8 cellular contexts compared by ENCODE assay signal in genomic region chr7:44985900-44986217, GRCh38. TPM values are rescaled to one million over a fixed set of nuclear protein-coding genes. Genes with fewer than 3 reads are reported as not detected.
A peak's percentile ranks its signal among the peaks of the same experiment; 100 is the strongest.
DNase-seq lines count a peak whose midpoint lies in the region; ATAC-seq, FAIRE-seq and TF ChIP-seq lines count a peak whose summit lies in the region.

No MANE protein-coding gene starts in this region.

- H3K4me3 ChIP-seq in BLaER1 (peak overlapping the region; percentile 91), MM.1S (ENCODE audit: low read length) (peak overlapping the region; percentile 78), H1 (ENCODE audit: extremely low read depth in 1 of 4, insufficient read depth in 2 of 4, low read depth in 3 of 4, low read length in 4 of 4) (peak overlapping the region; percentile 89 to 97 (median 94))

- H3K27me3 Mint-ChIP-seq in neural crest cell (ENCODE audit: low read depth), result no peaks in the 10 kb centered on the region

- H3K27me3 ChIP-seq in BLaER1 (no peaks in the 10 kb centered on the region), MM.1S (replicated peaks; ENCODE audit: insufficient read depth, low read length) (no peaks in the 10 kb centered on the region), H1 (replicated peaks in 1 of 4; ENCODE audit: control insufficient read depth in 3 of 4, extremely low read depth in 1 of 4, insufficient read depth in 3 of 4, low read length in 3 of 4) (no peaks in the 10 kb centered on the region)

- no peak overlapping the region for H2BK20ac ChIP-seq in H1 (ENCODE audit: low read length)

- no peaks in the 10 kb centered on the region for H3K9me3 ChIP-seq in BLaER1
- no peaks in the 10 kb centered on the region for H3K9me3 ChIP-seq in MM.1S (replicated peaks; ENCODE audit: insufficient read depth, low read length)
- H3K9me3 ChIP-seq in H1 (ENCODE audit: insufficient read depth in 2 of 2, low read depth in 1 of 2, low read length in 1 of 2), result no peaks in the 10 kb centered on the region

- FAIRE-seq in H1 (lab: Jason Lieb, UNC), result no peak

- no peaks in the 10 kb centered on the region for H3K9me3 Mint-ChIP-seq in neural crest cell

- H3F3A ChIP-seq in MM.1S (ENCODE audit: insufficient read depth, low read length), result peaks cover 37% of the 10 kb centered on the region

- no peak for TF ChIP-seq CTCF in MM.1S (IDR thresholded peaks at IDR 0.05; ENCODE audit: low read length)
- no peak for TF ChIP-seq CTCF in H1 (IDR thresholded peaks at IDR 0.05; ENCODE audit: control extremely low read depth in 1 of 3, insufficient read depth in 1 of 3, low read depth in 1 of 3, low read length in 3 of 3)
- no peak for TF ChIP-seq CTCF in neural crest cell (conservative IDR thresholded peaks at IDR 0.05)

- H3K18ac ChIP-seq in H1 (ENCODE audit: extremely low read depth, low read length), result peak overlapping the region; percentile 91

- H3K23ac ChIP-seq in H1 (ENCODE audit: insufficient read length), result no peak overlapping the region

- TF ChIP-seq EP300 in H1 (IDR thresholded peaks at IDR 0.05; ENCODE audit: borderline replicate concordance in 1 of 2, low read depth in 2 of 2, low read length in 2 of 2), result no peak

- H3K9me2 ChIP-seq in MM.1S (replicated peaks; ENCODE audit: insufficient read depth, low read length), result no peaks in the 10 kb centered on the region

- H3K9ac ChIP-seq in BLaER1, result peak overlapping the region; percentile 99
- H3K9ac ChIP-seq in MM.1S (ENCODE audit: low read length), result peak overlapping the region; percentile 84
- H3K9ac ChIP-seq in H1 (replicated peaks in 1 of 4; ENCODE audit: extremely low read depth in 1 of 4, low read depth in 3 of 4, low read length in 3 of 4), result peak overlapping the region; percentile 98

- H2AK5ac ChIP-seq in H1 (ENCODE audit: low read depth, low read length), result peak overlapping the region; percentile 98

- H2BK120ac ChIP-seq in H1 (replicated peaks; ENCODE audit: low read depth, low read length), result peak overlapping the region; percentile 3

- H3K4me3 Mint-ChIP-seq in neural crest cell, result peak overlapping the region; percentile 98

- CTCF ChIA-PET in H1 (lab: Charles Lee; ENCODE audit: partially characterized antibody), result interaction anchor here (0.8 to 5.4 kb wide), 4 partner anchors 11 to 101 kb away, joined by 3 to 43 read pairs (median 4); no protein-coding TSS in a partner anchor

- peaks cover 51% of the 10 kb centered on the region for H3K36me3 ChIP-seq in BLaER1
- H3K36me3 ChIP-seq in MM.1S (replicated peaks; ENCODE audit: insufficient read depth, low read length), result peaks cover 13% of the 10 kb centered on the region; the same call in 1 of the 2 replicates
- peaks cover 17 to 39% (median 33%) of the 10 kb centered on the region in 4 experiments for H3K36me3 ChIP-seq in H1 (ENCODE audit: control insufficient read depth in 2 of 4, insufficient read depth in 4 of 4, low read length in 3 of 4)

- peaks cover 29% of the 10 kb centered on the region for H3K36me3 Mint-ChIP-seq in neural crest cell (ENCODE audit: low read depth)

- H3K79me1 ChIP-seq in H1 (ENCODE audit: low read depth, low read length), result no peaks in the 10 kb centered on the region

- H4K20me1 ChIP-seq in BLaER1 (peaks cover 49% of the 10 kb centered on the region), MM.1S (ENCODE audit: insufficient read depth, low read length) (no peaks in the 10 kb centered on the region), H1 (replicated peaks in 1 of 2; ENCODE audit: control insufficient read depth in 1 of 2, insufficient read depth in 2 of 2, low read length in 2 of 2) (peaks cover 8 to 18% of the 10 kb centered on the region in 2 experiments)

- H3K14ac ChIP-seq in H1 (ENCODE audit: insufficient read length), result no peak overlapping the region

- H2AFZ ChIP-seq in MM.1S (ENCODE audit: low read length), result no peak overlapping the region
- H2AFZ ChIP-seq in H1 (ENCODE audit: low read length), result no peak overlapping the region

- POLR2A ChIA-PET in H1 (lab: Charles Lee; ENCODE audit: partially characterized antibody), result interaction anchor here (0.6 to 13.3 kb wide), 29 partner anchors 8 to 271 kb away, joined by 3 to 327 read pairs (median 3); partner anchors contain the start of genes CCM2, H2AZ2, PPIA and TBRG4

- H2BK15ac ChIP-seq in H1 (ENCODE audit: low read length), result 0 out of 2 replicates have a peak overlapping the region, but pooled peaks have one; percentile 14

- TF ChIP-seq RAD21 in H1 (IDR thresholded peaks at IDR 0.05 in 1 of 2, conservative IDR thresholded peaks at IDR 0.05 in 1 of 2; ENCODE audit: low read depth in 2 of 2, low read length in 2 of 2), result no peak

- peak overlapping the region; percentile 97 for H3K27ac ChIP-seq in BLaER1
- peak overlapping the region; percentile 51 for H3K27ac ChIP-seq in MM.1S (ENCODE audit: low read length)
- H3K27ac ChIP-seq in H1 (ENCODE audit: low read depth, low read length), result peak overlapping the region; percentile 94

- no peak for TF ChIP-seq POLR2A in H1 (IDR thresholded peaks at IDR 0.05; ENCODE audit: control extremely low read depth in 1 of 2, low read depth in 2 of 2, low read length in 2 of 2)

- peak overlapping the region; percentile 45 for H4K91ac ChIP-seq in H1 (replicated peaks; ENCODE audit: insufficient read length, low read length)

- H3K79me2 ChIP-seq in MM.1S (ENCODE audit: low read length) (peaks cover 30% of the 10 kb centered on the region), H1 (ENCODE audit: control insufficient read depth in 1 of 2, insufficient read depth in 2 of 2, low read length in 2 of 2) (peaks cover 18 to 26% of the 10 kb centered on the region in 2 experiments)

- DNase-seq in MM.1S, result no peak
- DNase-seq in H1 (ENCODE audit: low read depth in 1 of 2, low spot score in 2 of 2), result no peak
- DNase-seq in neural crest cell (ENCODE audit: low read depth, low spot score), result no peak
- DNase-seq in stimulated activated CD4-positive, alpha-beta T cell treated with anti-CD3 and anti-CD28 coated beads, Interleukin-4, amount 100 ng/mL, for 4 hours, result no peak
- DNase-seq in A172 (ENCODE audit: low spot score), result no peak
- no peak for DNase-seq in stimulated activated CD4-positive, alpha-beta T cell treated with anti-CD3 and anti-CD28 coated beads, Interleukin-4, amount 100 ng/mL, for 24 hours

- peaks cover 48% of the 10 kb centered on the region for H3K4me1 Mint-ChIP-seq in neural crest cell

- peak overlapping the region; percentile 83; the same call in 1 of the 2 replicates for H2BK12ac ChIP-seq in H1 (ENCODE audit: low read depth, low read length)

- H3K4me2 ChIP-seq in BLaER1 (peak overlapping the region; percentile 98), MM.1S (ENCODE audit: low read depth, low read length) (peak overlapping the region; percentile 85), H1 (ENCODE audit: insufficient read depth in 1 of 2, low read depth in 2 of 2, low read length in 2 of 2) (peak overlapping the region; percentile 88 to 98)

- peak overlapping the region; percentile 100 for H3K27ac Mint-ChIP-seq in neural crest cell (ENCODE audit: unreplicated experiment)

- peak overlapping the region; percentile 97 for H2BK5ac ChIP-seq in H1 (ENCODE audit: low read depth, low read length)

- peak overlapping the region; percentile 59 for H3K4ac ChIP-seq in H1 (replicated peaks; ENCODE audit: insufficient read length, low read depth, low read length)

- peak overlapping the region; percentile 87 for H3K56ac ChIP-seq in H1 (replicated peaks; ENCODE audit: insufficient read length, low read depth, low read length)

- H4K8ac ChIP-seq in H1 (ENCODE audit: extremely low read depth, insufficient read depth, low read length), result peak overlapping the region; percentile 99; the same call in 1 of the 2 replicates

- WGBS in H1 (ENCODE audit: extremely low coverage in 1 of 2, insufficient coverage in 1 of 2, insufficient read length in 1 of 2, insufficient replicate concordance in 2 of 2, low coverage in 1 of 2, low lambda C conversion rate in 2 of 2, missing lambda C conversion rate in 1 of 2), 2 experiments, result 5% methylated on average over 8 of the region's 8 CpGs; no CpG with 5 or more reads in 1 of the 2 experiments

- H4K5ac ChIP-seq in H1 (ENCODE audit: insufficient read length, low read depth, low read length), result peak overlapping the region; percentile 80

- peaks cover 72% of the 10 kb centered on the region for H3K4me1 ChIP-seq in BLaER1
- peaks cover 37% of the 10 kb centered on the region for H3K4me1 ChIP-seq in MM.1S (ENCODE audit: low read length)
- peaks cover 0 to 7% (median 5%) of the 10 kb centered on the region in 4 experiments; a peak in 3 of 7 replicates for H3K4me1 ChIP-seq in H1 (replicated peaks in 1 of 4; ENCODE audit: control insufficient read depth in 3 of 4, insufficient read depth in 4 of 4, low read length in 3 of 4)

- no peak for ATAC-seq in GM21723 (IDR thresholded peaks at IDR 0.05; ENCODE audit: unreplicated experiment)

- H3K23me2 ChIP-seq in H1 (ENCODE audit: low read depth, low read length), result peaks cover 9% of the 10 kb centered on the region; the same call in 1 of the 2 replicates

TF ChIP-seq in H1, 55 proteins besides CTCF, POLR2A, EP300 and RAD21:
- TF ChIP-seq RFX5 (IDR thresholded peaks at IDR 0.05; ENCODE audit: borderline replicate concordance, low read depth, low read length) (no peak), RXRA (IDR thresholded peaks at IDR 0.05; ENCODE audit: insufficient read depth, low read depth, low read length) (no peak)

RNA-seq across cellular contexts. Expression of gene MYO1G, which starts 7.0 kb away (rescaled TPM):
- 0.11 and 0.19 TPM in 2 replicates for total RNA-seq in H1 (2021; fragmentation: NEBNext Ultra II Directional; extraction: Animal tissue kit (Norgen Biotek cat#: 25700))
- polyA plus RNA-seq in H1 (2011; rRNA removed), result 0.08 and 0.11 TPM in 2 replicates
- 0.12 TPM for polyA plus RNA-seq in H1 (2011; cell fraction: cytosol; rRNA removed)
- polyA plus RNA-seq in H1 (2011; cell fraction: nucleus; rRNA removed), result 0.50 TPM
- 0.08 to 0.15 TPM (median 0.11 TPM) in 3 of 4 replicates, not detected in the other for polyA plus RNA-seq in H1 (2012, experiment 1 of 2)
- polyA plus RNA-seq in H1 (2012, experiment 2 of 2), result not detected
- 0.04 TPM for polyA plus RNA-seq in H1 (2013, experiment 1 of 2)
- polyA plus RNA-seq in H1 (2013, experiment 2 of 2), result 0.04 TPM
- 0.20 and 0.54 TPM in 2 replicates for polyA minus RNA-seq in H1 (2011; rRNA and poly(A)+ RNA removed)
- polyA minus RNA-seq in H1 (2011; cell fraction: cytosol; rRNA and poly(A)+ RNA removed), result 1.8 TPM
- polyA minus RNA-seq in H1 (2011; cell fraction: nucleus; rRNA and poly(A)+ RNA removed), result 1.9 TPM
- 0.49 and 0.64 TPM in 2 replicates for total RNA-seq in neural crest cell
- 0.76 and 1.6 TPM in 2 replicates for total RNA-seq in A172 (2014; rRNA removed; shearing (Covaris generic))

RNA-seq across cellular contexts. Expression of gene CCM2, which starts 14.1 kb away (rescaled TPM):
- total RNA-seq in H1 (2021; fragmentation: NEBNext Ultra II Directional; extraction: Animal tissue kit (Norgen Biotek cat#: 25700)), result 31.3 and 31.6 TPM in 2 replicates
- polyA plus RNA-seq in H1 (2011; rRNA removed), result 41.2 and 54.8 TPM in 2 replicates
- polyA plus RNA-seq in H1 (2011; cell fraction: cytosol; rRNA removed), result 40.7 TPM
- polyA plus RNA-seq in H1 (2011; cell fraction: nucleus; rRNA removed), result 51.2 TPM
- 21.6 to 34.6 TPM (median 32.5 TPM) in 4 replicates for polyA plus RNA-seq in H1 (2012, experiment 1 of 2)
- 28.2 TPM for polyA plus RNA-seq in H1 (2012, experiment 2 of 2)
- polyA plus RNA-seq in H1 (2013, experiment 1 of 2), result 20.3 TPM
- 19.7 TPM for polyA plus RNA-seq in H1 (2013, experiment 2 of 2)
- polyA minus RNA-seq in H1 (2011; rRNA and poly(A)+ RNA removed), result 26.9 and 30.1 TPM in 2 replicates
- 18.4 TPM for polyA minus RNA-seq in H1 (2011; cell fraction: cytosol; rRNA and poly(A)+ RNA removed)
- polyA minus RNA-seq in H1 (2011; cell fraction: nucleus; rRNA and poly(A)+ RNA removed), result 19.1 TPM
- total RNA-seq in neural crest cell, result 35.7 and 39.0 TPM in 2 replicates
- total RNA-seq in A172 (2014; rRNA removed; shearing (Covaris generic)), result 67.4 and 70.8 TPM in 2 replicates
